ENCODE assay signal across 14 cellular contexts in genomic region chr5:154302181-154302580, GRCh38.
DNase-seq lines count a peak whose midpoint lies in the region; ATAC-seq, FAIRE-seq and TF ChIP-seq lines count a peak whose summit lies in the region.
"Had no signal": no experiment of that assay in that cellular context is flagged by ENCODE, and none has a peak within 500 bp of the region (broad histone marks: within the 10 kb centered on the region; RNA-seq: fewer than 3 reads in every experiment).

No MANE protein-coding gene starts in this region.

- POLR2A ChIA-PET in naive thymus-derived CD8-positive, alpha-beta T cell (lab: Charles Lee) = no interaction called here

- H3K36me3 Mint-ChIP-seq in activated naive CD4-positive, alpha-beta T cell treated with anti-CD3 and anti-CD28 coated beads for 36 hours (ENCODE audit: low read depth) = peaks cover 59% of the 10 kb centered on the region
- H3K36me3 Mint-ChIP-seq in naive thymus-derived CD8-positive, alpha-beta T cell = peaks cover 49 to 81% (median 74%) of the 10 kb centered on the region in 3 donors

- H3K27ac Mint-ChIP-seq in activated naive CD4-positive, alpha-beta T cell treated with anti-CD3 and anti-CD28 coated beads for 36 hours = no peak overlapping the region
- H3K27ac Mint-ChIP-seq in naive thymus-derived CD8-positive, alpha-beta T cell = no peak overlapping the region
- H3K27ac Mint-ChIP-seq: activated naive CD8-positive, alpha-beta T cell treated with anti-CD3 and anti-CD28 coated beads, Interleukin-2, amount 10 ng/mL, durations not matched to agents 7 days and 5 days; B cell; HFFc6 had no signal

- no peaks in the 10 kb centered on the region for H3K4me1 Mint-ChIP-seq in activated naive CD4-positive, alpha-beta T cell treated with anti-CD3 and anti-CD28 coated beads for 36 hours (ENCODE audit: low read depth)
- H3K4me1 Mint-ChIP-seq in naive thymus-derived CD8-positive, alpha-beta T cell = peaks cover 1 to 11% (median 8%) of the 10 kb centered on the region in 4 donors

- peaks cover 14% of the 10 kb centered on the region for H3K9me3 Mint-ChIP-seq in activated naive CD4-positive, alpha-beta T cell treated with anti-CD3 and anti-CD28 coated beads for 36 hours
- H3K9me3 Mint-ChIP-seq in naive thymus-derived CD8-positive, alpha-beta T cell = peaks cover 0 to 29% (median 16%) of the 10 kb centered on the region in 9 donors

- ATAC-seq in naive thymus-derived CD8-positive, alpha-beta T cell = no peak

- no peak overlapping the region for H3K4me3 Mint-ChIP-seq in activated naive CD4-positive, alpha-beta T cell treated with anti-CD3 and anti-CD28 coated beads for 36 hours
- H3K4me3 Mint-ChIP-seq in naive thymus-derived CD8-positive, alpha-beta T cell = no peak overlapping the region
- H3K4me3 Mint-ChIP-seq: activated naive CD8-positive, alpha-beta T cell treated with anti-CD3 and anti-CD28 coated beads, Interleukin-2, amount 10 ng/mL, durations not matched to agents 7 days and 5 days; B cell; HFFc6 had no signal

- CTCF ChIA-PET in activated naive CD4-positive, alpha-beta T cell treated with anti-CD3 and anti-CD28 coated beads for 36 hours (lab: Charles Lee) = no interaction called here

- intact Hi-C loops in activated naive CD4-positive, alpha-beta T cell treated with anti-CD3 and anti-CD28 coated beads for 36 hours (cut with micrococcal nuclease) = no loop called here

- TF ChIP-seq CTCF in D721Med (IDR thresholded peaks at IDR 0.05; ENCODE audit: insufficient read depth, missing control alignments) = no peak

- FAIRE-seq in D721Med (lab: Jason Lieb, UNC) = no peak
- FAIRE-seq in GM19239 (lab: Jason Lieb, UNC) = no peak
- FAIRE-seq: GM18507 had no signal

- DNase-seq in NCI-H1092 (lab: John Stamatoyannopoulos, UW) (peak; percentile 86), cerebellum (ENCODE audit: low spot score) (peak; percentile 73), kidney tubule cell (ENCODE audit: low spot score) (peak; percentile 52), renal cortical epithelial cell (ENCODE audit: low read depth) (peak; percentile 54), D721Med (ENCODE audit: insufficient read length, low spot score) (no peak), GM19239 (ENCODE audit: insufficient read length, low spot score) (no peak)
- no peak for DNase-seq in activated naive CD4-positive, alpha-beta T cell treated with anti-CD3 and anti-CD28 coated beads for 36 hours
- DNase-seq in naive thymus-derived CD8-positive, alpha-beta T cell = no peak
- DNase-seq: activated naive CD8-positive, alpha-beta T cell treated with anti-CD3 and anti-CD28 coated beads, Interleukin-2, amount 10 ng/mL, durations not matched to agents 7 days and 5 days; HFFc6; NCI-H774; stimulated activated CD8-positive, alpha-beta memory T cell treated with anti-CD3 and anti-CD28 coated beads, Interleukin-4, amount 100 ng/mL, for 48 hours had no signal

- H3K27me3 Mint-ChIP-seq in activated naive CD4-positive, alpha-beta T cell treated with anti-CD3 and anti-CD28 coated beads for 36 hours (ENCODE audit: low read depth) = no peaks in the 10 kb centered on the region
- no peaks in the 10 kb centered on the region for H3K27me3 Mint-ChIP-seq in naive thymus-derived CD8-positive, alpha-beta T cell
- H3K27me3 Mint-ChIP-seq: activated naive CD8-positive, alpha-beta T cell treated with anti-CD3 and anti-CD28 coated beads, Interleukin-2, amount 10 ng/mL, durations not matched to agents 7 days and 5 days; B cell had no signal

Comparison
In these comparisons a context has a peak if more than half of its experiments do, and no peak if none do; other contexts are left out.
1. DNase-seq: peak in NCI-H1092 (single experiment), cerebellum (single experiment), kidney tubule cell (single experiment) and renal cortical epithelial cell (single experiment); none in activated naive CD4-positive, alpha-beta T cell treated with anti-CD3 and anti-CD28 coated beads for 36 hours (single experiment), naive thymus-derived CD8-positive, alpha-beta T cell (0 of 10), D721Med (single experiment) and GM19239 (single experiment).